ENCODE assay signal across 20 cellular contexts in the genomic region with DNA sequence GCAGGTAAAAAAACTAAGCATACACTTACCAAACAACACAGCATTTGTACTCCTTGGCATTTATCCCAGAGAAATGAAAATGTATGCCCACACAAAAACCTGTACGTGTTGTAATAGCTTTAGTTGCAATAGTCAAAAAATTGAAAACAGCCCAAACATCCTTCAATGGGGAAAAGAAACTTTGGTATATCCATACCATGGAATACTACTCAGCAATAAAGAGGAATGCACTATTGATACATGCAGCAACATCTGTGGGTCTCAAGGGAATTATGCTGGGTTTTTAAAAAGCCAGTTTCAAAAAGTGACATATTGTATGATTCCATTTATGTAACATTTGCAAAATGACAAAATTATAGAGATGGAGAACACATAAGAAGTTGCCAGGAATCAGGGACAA. TPM values are rescaled to one million over a fixed set of nuclear protein-coding genes. Genes with fewer than 3 reads are reported as not detected.
DNase-seq lines count a peak whose midpoint lies in the region; ATAC-seq and TF ChIP-seq lines count a peak whose summit lies in the region.
"Had no signal": no experiment of that assay in that cellular context is flagged by ENCODE, and none has a peak within 500 bp of the region (broad histone marks: within the 10 kb centered on the region; RNA-seq: fewer than 3 reads in every experiment).

No MANE protein-coding gene starts in this region.

- no peak overlapping the region for H3K4me3 ChIP-seq in HEK293 (ENCODE audit: low read depth, low read length)
- H3K4me3 ChIP-seq: BLaER1, GM12878 had no signal

- POLR2A ChIA-PET in HEK293 (lab: Yijun Ruan, JAX), result no interaction called here

- no peak for DNase-seq in activated naive CD4-positive, alpha-beta T cell treated with anti-CD3 and anti-CD28 coated beads, Interleukin-2, amount 50 U/mL, for 72 hours (ENCODE audit: low spot score in 2 of 2)
- DNase-seq in endothelial cell (ENCODE audit: low spot score) (no peak), EL (no peak)
- DNase-seq: 8988T; ACHN; BE2C; C1 segment of cervical spinal cord; Caco-2; Calu3; CD4-positive, alpha-beta T cell; CD8-positive, alpha-beta T cell; DMS79 treated with DMSO at 0.1 percent for 48 hours; GDM1 had no signal

- no peak for ATAC-seq in activated naive CD4-positive, alpha-beta T cell treated with anti-CD3 and anti-CD28 coated beads, Interleukin-2, amount 50 U/mL, for 72 hours
- ATAC-seq in HG02884 (IDR thresholded peaks at IDR 0.05; ENCODE audit: unreplicated experiment), result no peak
- ATAC-seq in GM19328 (IDR thresholded peaks at IDR 0.05; ENCODE audit: unreplicated experiment), result no peak
- ATAC-seq: CD8-positive, alpha-beta T cell; GM12878 had no signal

- H3K4me3 Mint-ChIP-seq in activated naive CD4-positive, alpha-beta T cell treated with anti-CD3 and anti-CD28 coated beads, Interleukin-2, amount 50 U/mL, for 24 hours, result no peak overlapping the region
- peak overlapping the region; percentile 18 for H3K4me3 Mint-ChIP-seq in endothelial cell (ENCODE audit: unreplicated experiment)
- H3K4me3 Mint-ChIP-seq: CD14-positive monocyte; CD4-positive, alpha-beta T cell; CD8-positive, alpha-beta T cell had no signal

- no peaks in the 10 kb centered on the region for H3K27me3 Mint-ChIP-seq in activated naive CD4-positive, alpha-beta T cell treated with anti-CD3 and anti-CD28 coated beads, Interleukin-2, amount 50 U/mL, for 24 hours
- peaks cover 1% of the 10 kb centered on the region for H3K27me3 Mint-ChIP-seq in endothelial cell (ENCODE audit: unreplicated experiment)
- H3K27me3 Mint-ChIP-seq: CD4-positive, alpha-beta T cell had no signal

- TF ChIP-seq CTCF in HEK293 (tag by site-specific recombination; IDR thresholded peaks at IDR 0.05) (no peak), endothelial cell (IDR thresholded peaks at IDR 0.05; ENCODE audit: unreplicated experiment) (no peak)

- H3K36me3 Mint-ChIP-seq in activated naive CD4-positive, alpha-beta T cell treated with anti-CD3 and anti-CD28 coated beads, Interleukin-2, amount 50 U/mL, for 24 hours, result peaks cover 17% of the 10 kb centered on the region
- H3K36me3 Mint-ChIP-seq in activated naive CD4-positive, alpha-beta T cell treated with anti-CD3 and anti-CD28 coated beads, Interleukin-2, amount 50 U/mL, for 72 hours, result peaks cover 0 to 6% of the 10 kb centered on the region in 2 donors
- peaks cover 37% of the 10 kb centered on the region for H3K36me3 Mint-ChIP-seq in endothelial cell (ENCODE audit: low read depth, unreplicated experiment)

- H3K4me1 ChIP-seq in HEK293 (ENCODE audit: control insufficient read depth, insufficient read depth, low read length), result no peaks in the 10 kb centered on the region
- H3K4me1 ChIP-seq: BE2C, Caco-2 had no signal

- no peaks in the 10 kb centered on the region for H3K9me3 ChIP-seq in HEK293 (ENCODE audit: control insufficient read depth, insufficient read depth, low read depth, low read length)
- H3K9me3 ChIP-seq: BE2C, BLaER1, Caco-2 had no signal

- peaks cover 3% of the 10 kb centered on the region for H3K4me1 Mint-ChIP-seq in activated naive CD4-positive, alpha-beta T cell treated with anti-CD3 and anti-CD28 coated beads, Interleukin-2, amount 50 U/mL, for 24 hours
- peaks cover 3% of the 10 kb centered on the region for H3K4me1 Mint-ChIP-seq in endothelial cell (ENCODE audit: unreplicated experiment)

- no peak overlapping the region for H3K27ac ChIP-seq in HEK293 (ENCODE audit: extremely low read depth, low read depth, low read length)
- H3K27ac ChIP-seq: BLaER1 had no signal

- peaks cover 0 to 23% of the 10 kb centered on the region in 2 experiments; a peak in 2 of 3 replicates for H3K36me3 ChIP-seq in HEK293 (ENCODE audit: control insufficient read depth in 2 of 2, insufficient read depth in 1 of 2, low read length in 2 of 2)
- H3K36me3 ChIP-seq: BE2C had no signal

- H3K9me3 Mint-ChIP-seq in activated naive CD4-positive, alpha-beta T cell treated with anti-CD3 and anti-CD28 coated beads, Interleukin-2, amount 50 U/mL, for 24 hours, result no peaks in the 10 kb centered on the region
- H3K9me3 Mint-ChIP-seq in activated naive CD4-positive, alpha-beta T cell treated with anti-CD3 and anti-CD28 coated beads, Interleukin-2, amount 50 U/mL, for 72 hours, result no peaks in the 10 kb centered on the region
- no peaks in the 10 kb centered on the region for H3K9me3 Mint-ChIP-seq in endothelial cell (ENCODE audit: unreplicated experiment)
- H3K9me3 Mint-ChIP-seq: CD4-positive, alpha-beta T cell; CD8-positive, alpha-beta T cell had no signal

- peak overlapping the region; percentile 33 for H3K27ac Mint-ChIP-seq in activated naive CD4-positive, alpha-beta T cell treated with anti-CD3 and anti-CD28 coated beads, Interleukin-2, amount 50 U/mL, for 24 hours
- H3K27ac Mint-ChIP-seq in activated naive CD4-positive, alpha-beta T cell treated with anti-CD3 and anti-CD28 coated beads, Interleukin-2, amount 50 U/mL, for 72 hours, result no peak overlapping the region
- no peak overlapping the region for H3K27ac Mint-ChIP-seq in endothelial cell (ENCODE audit: unreplicated experiment)
- H3K27ac Mint-ChIP-seq: CD4-positive, alpha-beta T cell had no signal

- CTCF ChIA-PET in HEK293 (lab: Yijun Ruan, JAX), result interaction anchor here (0.7 kb wide), 2 partner anchors 18 to 21 kb away, joined by 3 read pairs; no protein-coding TSS in a partner anchor

TF ChIP-seq in HEK293, 187 proteins besides CTCF, POLR2A, EP300 and RAD21:
- no peak for TF ChIP-seq KLF9 (tag by site-specific recombination; IDR thresholded peaks at IDR 0.05; ENCODE audit: low read depth)
- TF ChIP-seq ZNF146 (tag by site-specific recombination; IDR thresholded peaks at IDR 0.05), result peak; percentile 65

RNA-seq across cellular contexts. Expression of gene DPCD, which starts 35.4 kb away (rescaled TPM):
- 10 to 100 TPM in 1 of 2 donors, 1 to 10 TPM in 1; 3.1 to 23.9 TPM for total RNA-seq in activated naive CD4-positive, alpha-beta T cell treated with anti-CD3 and anti-CD28 coated beads, Interleukin-2, amount 50 U/mL, for 72 hours
- 16.7 TPM for total RNA-seq in endothelial cell (ENCODE audit: unreplicated experiment)

RNA-seq across cellular contexts. Expression of gene POLL, which starts 35.5 kb away (rescaled TPM):
- 10 to 100 TPM; 31.4 to 43.0 TPM for total RNA-seq in activated naive CD4-positive, alpha-beta T cell treated with anti-CD3 and anti-CD28 coated beads, Interleukin-2, amount 50 U/mL, for 72 hours
- 44.8 TPM for total RNA-seq in endothelial cell (ENCODE audit: unreplicated experiment)
